19 cellular contexts compared by ENCODE assay signal in genomic region chr7:38307640-38308039, GRCh38.
A peak's percentile ranks its signal among the peaks of the same experiment; 100 is the strongest.
DNase-seq lines count a peak whose midpoint lies in the region; ATAC-seq and TF ChIP-seq lines count a peak whose summit lies in the region.
"Had no signal": no experiment of that assay in that cellular context is flagged by ENCODE, and none has a peak within 500 bp of the region (broad histone marks: within the 10 kb centered on the region; RNA-seq: fewer than 3 reads in every experiment).

No MANE protein-coding gene starts in this region.

- intact Hi-C loops in activated CD8-positive, alpha-beta T cell treated with anti-CD3 and anti-CD28 coated beads for 36 hours (cut with micrococcal nuclease), result no loop called here
- intact Hi-C loops in natural killer cell (cut with micrococcal nuclease), result loop anchor here (2.0 to 10.0 kb wide), 2 partner anchors 75 to 1443 kb away; no protein-coding TSS in a partner anchor
- intact Hi-C loops in ovary (cut with DNase I), result no loop called here

- H3K9me3 ChIP-seq in suprapubic skin (no peaks in the 10 kb centered on the region), ovary (no peaks in the 10 kb centered on the region)
- H3K9me3 ChIP-seq: Caco-2, MG63, Peyer's patch, SJSA1 had no signal

- H3K4me1 ChIP-seq in suprapubic skin (peaks cover 13% of the 10 kb centered on the region), ovary (ENCODE audit: insufficient read depth) (peaks cover 6% of the 10 kb centered on the region)
- H3K4me1 ChIP-seq: Caco-2, SJSA1 had no signal

- peaks cover 37% of the 10 kb centered on the region for H3K4me1 Mint-ChIP-seq in activated CD8-positive, alpha-beta T cell treated with anti-CD3 and anti-CD28 coated beads for 36 hours (ENCODE audit: low read depth)
- peaks cover 61% of the 10 kb centered on the region for H3K4me1 Mint-ChIP-seq in activated CD8-positive, alpha-beta T cell treated with anti-CD3 and anti-CD28 coated beads, Interleukin-2, amount 10 ng/mL, durations not matched to agents 7 days and 5 days (ENCODE audit: low read depth)
- peaks cover 81 to 85% of the 10 kb centered on the region in 2 donors for H3K4me1 Mint-ChIP-seq in natural killer cell

- H3K27me3 ChIP-seq in suprapubic skin (peaks cover 20% of the 10 kb centered on the region), ovary (no peaks in the 10 kb centered on the region)
- H3K27me3 ChIP-seq: MG63, Peyer's patch had no signal

- H3K36me3 ChIP-seq in suprapubic skin (no peaks in the 10 kb centered on the region), ovary (no peaks in the 10 kb centered on the region)
- H3K36me3 ChIP-seq: BLaER1, HAP-1, MG63, Peyer's patch, SJSA1 had no signal

- POLR2A ChIA-PET in activated CD8-positive, alpha-beta T cell treated with anti-CD3 and anti-CD28 coated beads for 36 hours (lab: Charles Lee), result no interaction called here
- POLR2A ChIA-PET in activated CD8-positive, alpha-beta T cell treated with anti-CD3 and anti-CD28 coated beads, Interleukin-2, amount 10 ng/mL, durations not matched to agents 7 days and 5 days (lab: Charles Lee), result no interaction called here

- no peak overlapping the region for H3K4me3 Mint-ChIP-seq in activated CD8-positive, alpha-beta T cell treated with anti-CD3 and anti-CD28 coated beads for 36 hours
- no peak overlapping the region for H3K4me3 Mint-ChIP-seq in activated CD8-positive, alpha-beta T cell treated with anti-CD3 and anti-CD28 coated beads, Interleukin-2, amount 10 ng/mL, durations not matched to agents 7 days and 5 days
- H3K4me3 Mint-ChIP-seq in natural killer cell, result peak overlapping the region; percentile 28

- H3K36me3 Mint-ChIP-seq in activated CD8-positive, alpha-beta T cell treated with anti-CD3 and anti-CD28 coated beads for 36 hours (ENCODE audit: low read depth), result peaks cover 5% of the 10 kb centered on the region
- peaks cover 3% of the 10 kb centered on the region for H3K36me3 Mint-ChIP-seq in activated CD8-positive, alpha-beta T cell treated with anti-CD3 and anti-CD28 coated beads, Interleukin-2, amount 10 ng/mL, durations not matched to agents 7 days and 5 days (ENCODE audit: low read depth)
- H3K36me3 Mint-ChIP-seq in natural killer cell, result peaks cover 22% of the 10 kb centered on the region

- no peak for TF ChIP-seq CTCF in activated CD8-positive, alpha-beta T cell treated with anti-CD3 and anti-CD28 coated beads for 36 hours (IDR thresholded peaks at IDR 0.05)
- TF ChIP-seq CTCF in NB4 (IDR thresholded peaks at IDR 0.05; ENCODE audit: low read depth, low read length) (no peak), natural killer cell (IDR thresholded peaks at IDR 0.05) (no peak), suprapubic skin (IDR thresholded peaks at IDR 0.05) (no peak), ovary (IDR thresholded peaks at IDR 0.05) (no peak)

- TF ChIP-seq POLR2A in NB4 (IDR thresholded peaks at IDR 0.05; ENCODE audit: extremely low read depth, insufficient read length) (no peak), suprapubic skin (IDR thresholded peaks at IDR 0.05) (no peak), ovary (IDR thresholded peaks at IDR 0.05) (no peak)

- H3K27me3 Mint-ChIP-seq in activated CD8-positive, alpha-beta T cell treated with anti-CD3 and anti-CD28 coated beads for 36 hours, result no peaks in the 10 kb centered on the region
- H3K27me3 Mint-ChIP-seq in activated CD8-positive, alpha-beta T cell treated with anti-CD3 and anti-CD28 coated beads, Interleukin-2, amount 10 ng/mL, durations not matched to agents 7 days and 5 days (ENCODE audit: low read depth), result no peaks in the 10 kb centered on the region
- H3K27me3 Mint-ChIP-seq in natural killer cell (ENCODE audit: low read depth in 2 of 2), result no peaks in the 10 kb centered on the region

- no peaks in the 10 kb centered on the region for H3K9me3 Mint-ChIP-seq in activated CD8-positive, alpha-beta T cell treated with anti-CD3 and anti-CD28 coated beads for 36 hours
- H3K9me3 Mint-ChIP-seq in activated CD8-positive, alpha-beta T cell treated with anti-CD3 and anti-CD28 coated beads, Interleukin-2, amount 10 ng/mL, durations not matched to agents 7 days and 5 days (ENCODE audit: insufficient read depth), result no peaks in the 10 kb centered on the region
- H3K9me3 Mint-ChIP-seq in natural killer cell, result peaks cover 2 to 3% of the 10 kb centered on the region in 2 donors

- peak overlapping the region; percentile 61 for H3K27ac Mint-ChIP-seq in activated CD8-positive, alpha-beta T cell treated with anti-CD3 and anti-CD28 coated beads for 36 hours
- no peak overlapping the region for H3K27ac Mint-ChIP-seq in activated CD8-positive, alpha-beta T cell treated with anti-CD3 and anti-CD28 coated beads, Interleukin-2, amount 10 ng/mL, durations not matched to agents 7 days and 5 days
- H3K27ac Mint-ChIP-seq in natural killer cell, result peak overlapping the region; percentile 95 to 99

- CTCF ChIA-PET in activated CD8-positive, alpha-beta T cell treated with anti-CD3 and anti-CD28 coated beads for 36 hours (lab: Charles Lee), result interaction anchor here (1.2 kb wide), 1 partner anchor 92 kb away, joined by 4 read pairs; no protein-coding TSS in a partner anchor
- CTCF ChIA-PET in activated CD8-positive, alpha-beta T cell treated with anti-CD3 and anti-CD28 coated beads, Interleukin-2, amount 10 ng/mL, durations not matched to agents 7 days and 5 days (lab: Charles Lee), result interaction anchor here (1.0 to 2.9 kb wide), 4 partner anchors 11 to 91 kb away, joined by 5 to 19 read pairs (median 12); no protein-coding TSS in a partner anchor

- ATAC-seq in activated CD8-positive, alpha-beta T cell treated with anti-CD3 and anti-CD28 coated beads for 36 hours, result no peak
- ATAC-seq in activated CD8-positive, alpha-beta T cell treated with anti-CD3 and anti-CD28 coated beads, Interleukin-2, amount 10 ng/mL, durations not matched to agents 7 days and 5 days, result no peak
- no peak for ATAC-seq in natural killer cell
- ATAC-seq in GM21447 (IDR thresholded peaks at IDR 0.05; ENCODE audit: unreplicated experiment), result no peak

- no peak for DNase-seq in activated CD8-positive, alpha-beta T cell treated with anti-CD3 and anti-CD28 coated beads for 36 hours
- DNase-seq in activated CD8-positive, alpha-beta T cell treated with anti-CD3 and anti-CD28 coated beads, Interleukin-2, amount 10 ng/mL, durations not matched to agents 7 days and 5 days, result no peak
- DNase-seq in NB4 (ENCODE audit: low read depth) (peak; percentile 55), natural killer cell (no peak), suprapubic skin (ENCODE audit: low spot score in 2 of 2) (no peak), ovary (no peak)
- DNase-seq: Caco-2, DMS153, GM23248, IMR-90, Karpas-422, MG63, NCI-H1105, NCI-H2081, Peyer's patch had no signal

- TF ChIP-seq EP300 in suprapubic skin (IDR thresholded peaks at IDR 0.05) (no peak), ovary (IDR thresholded peaks at IDR 0.05) (no peak)

- 70% methylated on average over 3 of the region's 3 CpGs for WGBS in suprapubic skin
- 89 to 94% (median 91%) methylated on average over 3 of the region's 3 CpGs for WGBS in ovary, 3 donors

- no peak overlapping the region for H3K4me3 ChIP-seq in NB4 (ENCODE audit: low read depth, low read length)
- H3K4me3 ChIP-seq in suprapubic skin, result no peak overlapping the region
- H3K4me3 ChIP-seq in ovary, result no peak overlapping the region
- H3K4me3 ChIP-seq: BLaER1, GM23248, HAP-1, MG63, Peyer's patch, SJSA1 had no signal

- H3K27ac ChIP-seq in suprapubic skin, result no peak overlapping the region
- no peak overlapping the region for H3K27ac ChIP-seq in ovary
- H3K27ac ChIP-seq: BLaER1, GM23248, Peyer's patch, SJSA1 had no signal
